10 cellular contexts compared by ENCODE assay signal in the genomic region with DNA sequence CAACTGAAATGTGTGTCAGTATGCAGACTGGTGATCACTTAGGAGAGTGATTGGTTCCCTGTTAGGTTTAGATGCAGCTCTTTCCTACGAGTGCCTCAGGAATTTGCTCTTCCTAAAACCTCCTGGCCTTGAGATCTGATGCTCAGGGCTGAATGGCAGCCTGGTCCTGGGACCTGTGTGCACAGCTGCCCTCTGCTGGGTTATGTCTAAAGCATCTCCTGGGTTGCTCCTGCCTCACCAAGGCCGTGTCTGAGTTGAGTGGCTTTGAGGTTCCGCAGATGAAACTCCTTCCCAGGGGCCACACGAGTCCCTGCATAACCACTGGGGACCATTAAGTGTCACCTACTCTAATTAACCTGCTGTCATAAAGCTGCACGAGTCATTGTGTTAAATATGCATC. TPM values are rescaled to one million over a fixed set of nuclear protein-coding genes. Genes with fewer than 3 reads are reported as not detected.
A peak's percentile ranks its signal among the peaks of the same experiment; 100 is the strongest.
DNase-seq lines count a peak whose midpoint lies in the region; ATAC-seq and TF ChIP-seq lines count a peak whose summit lies in the region.
"Had no signal": no experiment of that assay in that cellular context is flagged by ENCODE, and none has a peak within 500 bp of the region (broad histone marks: within the 10 kb centered on the region; RNA-seq: fewer than 3 reads in every experiment).

No MANE protein-coding gene starts in this region.

- H3K9ac ChIP-seq in MM.1S (ENCODE audit: low read length) = no peak overlapping the region

- no peak for TF ChIP-seq EP300 in suprapubic skin (IDR thresholded peaks at IDR 0.05)

- H3K79me2 ChIP-seq in MM.1S (ENCODE audit: low read length) = no peaks in the 10 kb centered on the region

- no peaks in the 10 kb centered on the region for H3K36me3 ChIP-seq in MM.1S (replicated peaks; ENCODE audit: insufficient read depth, low read length)
- H3K36me3 ChIP-seq in aorta (ENCODE audit: control insufficient read depth in 1 of 2, insufficient read depth in 2 of 2, low read length in 1 of 2) = no peaks in the 10 kb centered on the region
- peaks cover 20% of the 10 kb centered on the region for H3K36me3 ChIP-seq in suprapubic skin
- H3K36me3 ChIP-seq: pancreas, thoracic aorta had no signal

- DNase-seq in GM10266 (ENCODE audit: extremely low spot score) = no peak
- DNase-seq in MM.1S = no peak
- DNase-seq in dermis blood vessel endothelial cell = peak; percentile 74
- peak in 34 of 56 donors; percentile 23 to 77 (median 52) for DNase-seq in nucleus accumbens (lab: John Stamatoyannopoulos, UW)
- no peak for DNase-seq in aorta
- no peak for DNase-seq in suprapubic skin (ENCODE audit: low spot score in 2 of 2)
- DNase-seq: pancreas had no signal

- H3K27ac ChIP-seq in MM.1S (ENCODE audit: low read length) = no peak overlapping the region
- no peak overlapping the region for H3K27ac ChIP-seq in aorta (ENCODE audit: low read depth in 1 of 2, low read length in 2 of 2)
- no peak overlapping the region for H3K27ac ChIP-seq in suprapubic skin
- H3K27ac ChIP-seq: pancreas, thoracic aorta had no signal

- H3K4me1 ChIP-seq in MM.1S (ENCODE audit: low read length) = no peaks in the 10 kb centered on the region
- no peaks in the 10 kb centered on the region for H3K4me1 ChIP-seq in aorta (ENCODE audit: control insufficient read depth in 1 of 2, insufficient read depth in 2 of 2, low read length in 2 of 2)
- peaks cover 24% of the 10 kb centered on the region for H3K4me1 ChIP-seq in suprapubic skin
- H3K4me1 ChIP-seq: pancreas had no signal

- H4K20me1 ChIP-seq in MM.1S (ENCODE audit: insufficient read depth, low read length) = no peaks in the 10 kb centered on the region

- H3K9me3 ChIP-seq in MM.1S (replicated peaks; ENCODE audit: insufficient read depth, low read length) (no peaks in the 10 kb centered on the region), aorta (ENCODE audit: control insufficient read depth, low read length) (no peaks in the 10 kb centered on the region), suprapubic skin (no peaks in the 10 kb centered on the region)
- H3K9me3 ChIP-seq: pancreas, thoracic aorta had no signal

- no peak for TF ChIP-seq POLR2A in suprapubic skin (IDR thresholded peaks at IDR 0.05)

- ATAC-seq in GM19035 (IDR thresholded peaks at IDR 0.05; ENCODE audit: unreplicated experiment) (no peak), aorta (ENCODE audit: low FRiP score) (no peak), HG03025 (IDR thresholded peaks at IDR 0.05; ENCODE audit: low FRiP score, unreplicated experiment) (no peak)

- no peaks in the 10 kb centered on the region for H3K27me3 ChIP-seq in MM.1S (replicated peaks; ENCODE audit: insufficient read depth, low read length)
- H3K27me3 ChIP-seq in aorta (ENCODE audit: control insufficient read depth in 1 of 2, insufficient read depth in 2 of 2, low read length in 1 of 2) = no peaks in the 10 kb centered on the region
- H3K27me3 ChIP-seq in suprapubic skin = no peaks in the 10 kb centered on the region
- H3K27me3 ChIP-seq: pancreas had no signal

- 91 to 93% methylated on average over 5 of the region's 5 CpGs for WGBS in aorta, 2 donors
- WGBS in suprapubic skin = 72% methylated on average over 5 of the region's 5 CpGs

- no peaks in the 10 kb centered on the region for H3F3A ChIP-seq in MM.1S (ENCODE audit: insufficient read depth, low read length)

- no peak overlapping the region for H2AFZ ChIP-seq in MM.1S (ENCODE audit: low read length)

- no peak overlapping the region for H3K4me2 ChIP-seq in MM.1S (ENCODE audit: low read depth, low read length)

- H3K4me3 ChIP-seq in MM.1S (ENCODE audit: low read length) (no peak overlapping the region), aorta (ENCODE audit: low read length in 2 of 2) (no peak overlapping the region), suprapubic skin (no peak overlapping the region)
- H3K4me3 ChIP-seq: pancreas, thoracic aorta had no signal

- H3K9me2 ChIP-seq in MM.1S (replicated peaks; ENCODE audit: insufficient read depth, low read length) = no peaks in the 10 kb centered on the region

- TF ChIP-seq CTCF in GM10266 (IDR thresholded peaks at IDR 0.05; ENCODE audit: control insufficient read depth, insufficient read depth, low read depth, missing control alignments) = peak; percentile 28
- peak; percentile 21 for TF ChIP-seq CTCF in MM.1S (IDR thresholded peaks at IDR 0.05; ENCODE audit: low read length)
- no peak for TF ChIP-seq CTCF in suprapubic skin (IDR thresholded peaks at IDR 0.05)

- intact Hi-C loops in aorta (cut with DNase I) = no loop called here

RNA-seq across cellular contexts. Expression of a gene that starts 59.5 kb away (rescaled TPM):
- 18.4 and 23.9 TPM in 2 replicates for total RNA-seq in dermis blood vessel endothelial cell
- total RNA-seq in aorta = 10 to 100 TPM; 14.7 to 25.5 TPM
- polyA plus RNA-seq in aorta = 1 to 10 TPM; 2.0 to 4.2 TPM
- total RNA-seq in suprapubic skin = 10 to 100 TPM; 10.2 to 25.7 (median 14.0) TPM

Comparison
In these comparisons a context has a peak if more than half of its experiments do, and no peak if none do; other contexts are left out.
1. DNase-seq: peak in dermis blood vessel endothelial cell (single experiment) and nucleus accumbens (34 of 56); none in GM10266 (single experiment), MM.1S (single experiment), aorta (0 of 2) and suprapubic skin (0 of 2).
2. CTCF ChIP-seq: peak in GM10266 (single experiment) and MM.1S (single experiment); none in suprapubic skin (0 of 2).